In genomic region chr1:156336242-156336641, GRCh38 we compare ENCODE assay signal across 9 cellular contexts. TPM values are rescaled to one million over a fixed set of nuclear protein-coding genes. Genes with fewer than 3 reads are reported as not detected.
DNase-seq lines count a peak whose midpoint lies in the region; ATAC-seq and TF ChIP-seq lines count a peak whose summit lies in the region.
"Had no signal": no experiment of that assay in that cellular context is flagged by ENCODE, and none has a peak within 500 bp of the region (broad histone marks: within the 10 kb centered on the region; RNA-seq: fewer than 3 reads in every experiment).

No MANE protein-coding gene starts in this region.

- no peak for ATAC-seq in stimulated activated naive B cell treated with anti-CD40 and anti-IgM and Interleukin-4, amounts not matched to agents 10 μg/mL and 1 μg/mL and 100 μg/mL, for 72 hours (replicated peaks)
- ATAC-seq in HG03139 (IDR thresholded peaks at IDR 0.05; ENCODE audit: unreplicated experiment) = no peak

- H3K4me1 Mint-ChIP-seq in activated CD4-positive, alpha-beta T cell treated with anti-CD3 and anti-CD28 coated beads, Interleukin-2, amount 10 ng/mL, durations not matched to agents 24 days and 14 days = peaks cover 26% of the 10 kb centered on the region
- peaks cover 12 to 28% of the 10 kb centered on the region in 2 donors for H3K4me1 Mint-ChIP-seq in stimulated activated naive B cell treated with anti-CD40 and anti-IgM and Interleukin-4, amounts not matched to agents 10 μg/mL and 1 μg/mL and 100 μg/mL, for 72 hours

- peak overlapping the region; percentile 99 for H3K4me3 Mint-ChIP-seq in activated CD4-positive, alpha-beta T cell treated with anti-CD3 and anti-CD28 coated beads, Interleukin-2, amount 10 ng/mL, durations not matched to agents 24 days and 14 days
- H3K4me3 Mint-ChIP-seq in stimulated activated naive B cell treated with anti-CD40 and anti-IgM and Interleukin-4, amounts not matched to agents 10 μg/mL and 1 μg/mL and 100 μg/mL, for 72 hours = peak overlapping the region; percentile 92 to 98

- H3K36me3 Mint-ChIP-seq in activated CD4-positive, alpha-beta T cell treated with anti-CD3 and anti-CD28 coated beads, Interleukin-2, amount 10 ng/mL, durations not matched to agents 24 days and 14 days (ENCODE audit: low read depth) = peaks cover 57% of the 10 kb centered on the region
- H3K36me3 Mint-ChIP-seq in stimulated activated naive B cell treated with anti-CD40 and anti-IgM and Interleukin-4, amounts not matched to agents 10 μg/mL and 1 μg/mL and 100 μg/mL, for 72 hours = peaks cover 16 to 37% of the 10 kb centered on the region in 2 donors

- H3K27me3 Mint-ChIP-seq in activated CD4-positive, alpha-beta T cell treated with anti-CD3 and anti-CD28 coated beads, Interleukin-2, amount 10 ng/mL, durations not matched to agents 24 days and 14 days = peaks cover 3% of the 10 kb centered on the region
- no peaks in the 10 kb centered on the region for H3K27me3 Mint-ChIP-seq in stimulated activated naive B cell treated with anti-CD40 and anti-IgM and Interleukin-4, amounts not matched to agents 10 μg/mL and 1 μg/mL and 100 μg/mL, for 72 hours

- H3K4me3 ChIP-seq in epithelial cell of proximal tubule (ENCODE audit: low read depth, low read length) = peak overlapping the region; percentile 92

- intact Hi-C loops in activated CD4-positive, alpha-beta T cell treated with anti-CD3 and anti-CD28 coated beads, Interleukin-2, amount 10 ng/mL, durations not matched to agents 24 days and 14 days (cut with micrococcal nuclease) = loop anchor here (5.0 kb wide), 2 partner anchors 166 to 284 kb away; partner anchors contain the start of genes LAMTOR2, MEF2D and UBQLN4

- peak; percentile 35 for TF ChIP-seq CTCF in epithelial cell of proximal tubule (conservative IDR thresholded peaks at IDR 0.05; ENCODE audit: low read depth, low read length)

- peak overlapping the region; percentile 71 for H3K27ac Mint-ChIP-seq in activated CD4-positive, alpha-beta T cell treated with anti-CD3 and anti-CD28 coated beads, Interleukin-2, amount 10 ng/mL, durations not matched to agents 24 days and 14 days
- H3K27ac Mint-ChIP-seq in stimulated activated naive B cell treated with anti-CD40 and anti-IgM and Interleukin-4, amounts not matched to agents 10 μg/mL and 1 μg/mL and 100 μg/mL, for 72 hours = no peak overlapping the region

- DNase-seq in activated CD4-positive, alpha-beta T cell treated with anti-CD3 and anti-CD28 coated beads, Interleukin-2, amount 10 ng/mL, durations not matched to agents 24 days and 14 days = no peak
- no peak for DNase-seq in activated CD4-positive, alpha-beta T cell treated with anti-CD3 and anti-CD28 coated beads, Interleukin-2, amount 50 U/mL, for 4 hours
- peak; percentile 78 for DNase-seq in RKO (ENCODE audit: low spot score)
- DNase-seq in epithelial cell of proximal tubule (ENCODE audit: low read depth) = no peak
- no peak for DNase-seq in stimulated activated naive B cell treated with anti-CD40 and anti-IgM and Interleukin-4, amounts not matched to agents 10 μg/mL and 1 μg/mL and 100 μg/mL, for 72 hours
- DNase-seq in CD1c-positive myeloid dendritic cell (ENCODE audit: extremely low spot score) = no peak
- DNase-seq in SW 1271 (lab: John Stamatoyannopoulos, UW) = no peak

- peaks cover 3% of the 10 kb centered on the region for H3K9me3 Mint-ChIP-seq in activated CD4-positive, alpha-beta T cell treated with anti-CD3 and anti-CD28 coated beads, Interleukin-2, amount 10 ng/mL, durations not matched to agents 24 days and 14 days
- H3K9me3 Mint-ChIP-seq in stimulated activated naive B cell treated with anti-CD40 and anti-IgM and Interleukin-4, amounts not matched to agents 10 μg/mL and 1 μg/mL and 100 μg/mL, for 72 hours = no peaks in the 10 kb centered on the region

RNA-seq across cellular contexts. Expression of gene CCT3, which starts 1.9 kb away (rescaled TPM):
- total RNA-seq in activated CD4-positive, alpha-beta T cell treated with anti-CD3 and anti-CD28 coated beads, Interleukin-2, amount 10 ng/mL, durations not matched to agents 24 days and 14 days = 623 TPM in 2 replicates
- total RNA-seq in epithelial cell of proximal tubule = 358 and 726 TPM in 2 replicates

RNA-seq across cellular contexts. Expression of gene TSACC, which starts 2.1 kb away (rescaled TPM):
- 0.47 and 0.82 TPM in 2 replicates for total RNA-seq in activated CD4-positive, alpha-beta T cell treated with anti-CD3 and anti-CD28 coated beads, Interleukin-2, amount 10 ng/mL, durations not matched to agents 24 days and 14 days
- 0.36 and 0.69 TPM in 2 replicates for total RNA-seq in epithelial cell of proximal tubule

RNA-seq across cellular contexts. Expression of gene RHBG, which starts 32.8 kb away (rescaled TPM):
- not detected in 2 replicates for total RNA-seq in activated CD4-positive, alpha-beta T cell treated with anti-CD3 and anti-CD28 coated beads, Interleukin-2, amount 10 ng/mL, durations not matched to agents 24 days and 14 days
- 0.14 TPM in 1 of 2 replicates, not detected in the other for total RNA-seq in epithelial cell of proximal tubule

RNA-seq across cellular contexts. Expression of gene VHLL, which starts 37.1 kb away (rescaled TPM):
- total RNA-seq in activated CD4-positive, alpha-beta T cell treated with anti-CD3 and anti-CD28 coated beads, Interleukin-2, amount 10 ng/mL, durations not matched to agents 24 days and 14 days = 0.54 and 1.0 TPM in 2 replicates
- not detected in 2 replicates for total RNA-seq in epithelial cell of proximal tubule
- total RNA-seq: Daoy had no signal

RNA-seq across cellular contexts. Expression of gene GLMP, which starts 40.8 kb away (rescaled TPM):
- 15.7 and 16.9 TPM in 2 replicates for total RNA-seq in activated CD4-positive, alpha-beta T cell treated with anti-CD3 and anti-CD28 coated beads, Interleukin-2, amount 10 ng/mL, durations not matched to agents 24 days and 14 days
- 47.9 and 66.3 TPM in 2 replicates for total RNA-seq in epithelial cell of proximal tubule
